Comparison of ENCODE assay signal across 9 cellular contexts in the genomic region with DNA sequence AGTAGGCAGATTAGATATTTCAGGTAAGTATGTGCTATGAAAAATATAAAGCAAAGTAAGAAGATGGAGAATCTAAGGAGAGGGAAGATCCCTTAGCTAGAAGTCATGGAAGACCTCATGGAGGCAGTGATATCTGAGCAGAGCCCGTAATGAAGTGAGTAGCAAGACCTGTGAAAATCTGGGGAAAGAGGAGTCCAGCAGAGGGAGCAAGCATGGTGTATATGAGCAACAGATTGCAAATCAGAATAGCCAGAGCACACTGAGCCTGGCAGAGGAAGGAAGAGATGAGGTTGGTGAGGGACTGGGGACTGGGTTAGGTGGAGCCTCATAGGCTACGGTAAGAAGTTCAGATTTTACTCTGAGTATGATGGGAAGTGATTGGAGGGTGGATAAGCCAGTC. TPM values are rescaled to one million over a fixed set of nuclear protein-coding genes. Genes with fewer than 3 reads are reported as not detected.
DNase-seq lines count a peak whose midpoint lies in the region; ATAC-seq and TF ChIP-seq lines count a peak whose summit lies in the region.
"Had no signal": no experiment of that assay in that cellular context is flagged by ENCODE, and none has a peak within 500 bp of the region (broad histone marks: within the 10 kb centered on the region; RNA-seq: fewer than 3 reads in every experiment).

No MANE protein-coding gene starts in this region.

- no peak overlapping the region for H3K27ac Mint-ChIP-seq in Caco-2 (ENCODE audit: unreplicated experiment)
- H3K27ac Mint-ChIP-seq: stimulated activated naive B cell treated with anti-CD40 and anti-IgM and Interleukin-4, amounts not matched to agents 10 μg/mL and 1 μg/mL and 100 μg/mL, for 72 hours had no signal

- no peaks in the 10 kb centered on the region for H3K9me3 Mint-ChIP-seq in Caco-2 (ENCODE audit: unreplicated experiment)
- H3K9me3 Mint-ChIP-seq: stimulated activated naive B cell treated with anti-CD40 and anti-IgM and Interleukin-4, amounts not matched to agents 10 μg/mL and 1 μg/mL and 100 μg/mL, for 72 hours had no signal

- no peaks in the 10 kb centered on the region for H3K36me3 ChIP-seq in Caco-2 (ENCODE audit: control insufficient read depth, insufficient read depth, low read length)
- no peaks in the 10 kb centered on the region for H3K36me3 ChIP-seq in HCT116 (ENCODE audit: control insufficient read depth in 1 of 2, insufficient read depth in 2 of 2, low read length in 2 of 2)
- no peaks in the 10 kb centered on the region for H3K36me3 ChIP-seq in hepatocyte (replicated peaks; ENCODE audit: insufficient read depth, low read depth)

- H3K9ac ChIP-seq in HCT116 (ENCODE audit: low read length) = no peak overlapping the region

- CTCF ChIA-PET in Caco-2 (lab: Charles Lee) (interaction anchor here (1.0 to 1.4 kb wide), 3 partner anchors 112 to 135 kb away, joined by 3 read pairs; no protein-coding TSS in a partner anchor), HCT116 (lab: Charles Lee) (interaction anchor here (1.1 to 3.3 kb wide), 5 partner anchors 10 to 167 kb away, joined by 3 to 44 read pairs (median 11); no protein-coding TSS in a partner anchor)

- no peaks in the 10 kb centered on the region for H3K9me3 ChIP-seq in Caco-2
- H3K9me3 ChIP-seq in HCT116 (ENCODE audit: control insufficient read depth in 1 of 2, insufficient read depth in 1 of 2, low read depth in 1 of 2, low read length in 2 of 2) = no peaks in the 10 kb centered on the region
- H3K9me3 ChIP-seq in hepatocyte (ENCODE audit: low read depth) = no peaks in the 10 kb centered on the region

- RAD21 ChIA-PET in HCT116 (lab: Charles Lee; ENCODE audit: low non-redundant PET in 1 of 2, low total read pairs in 2 of 2, uncharacterized antibody in 2 of 2, unreplicated experiment in 2 of 2) = interaction anchor here (1.2 to 1.6 kb wide), 2 partner anchors 11 to 112 kb away, joined by 3 read pairs; no protein-coding TSS in a partner anchor

- peak; percentile 42 for TF ChIP-seq RAD21 in HCT116 (IDR thresholded peaks at IDR 0.05; ENCODE audit: low read depth)

- no peak overlapping the region for H2AFZ ChIP-seq in HCT116 (ENCODE audit: low read depth, low read length, poor library complexity, severe bottlenecking)
- no peak overlapping the region for H2AFZ ChIP-seq in hepatocyte

- H3K4me3 ChIP-seq in Caco-2 (ENCODE audit: low read depth, low read length) (no peak overlapping the region), HCT116 (replicated peaks in 1 of 2; ENCODE audit: low read depth in 1 of 2, low read length in 2 of 2) (no peak overlapping the region), hepatocyte (no peak overlapping the region)

- peak in 1 of 2 experiments; percentile 45 for DNase-seq in Caco-2
- no peak for DNase-seq in HCT116 (ENCODE audit: low read depth, low spot score)
- peak; percentile 38 for DNase-seq in SK-N-DZ (ENCODE audit: low spot score)
- peak; percentile 40 for DNase-seq in hepatocyte (ENCODE audit: low spot score)
- no peak for DNase-seq in NCI-H2227 treated with DMSO at 0.1 percent for 48 hours (lab: John Stamatoyannopoulos, UW)
- DNase-seq in NCI-H2107 (lab: John Stamatoyannopoulos, UW) = no peak
- no peak for DNase-seq in NCI-H2029 (lab: John Stamatoyannopoulos, UW)
- DNase-seq: stimulated activated naive B cell treated with anti-CD40 and anti-IgM and Interleukin-4, amounts not matched to agents 10 μg/mL and 1 μg/mL and 100 μg/mL, for 72 hours had no signal

- H3K27ac ChIP-seq in HCT116 (ENCODE audit: low read depth, low read length) (no peak overlapping the region), hepatocyte (no peak overlapping the region)

- no peak for TF ChIP-seq POLR2A in HCT116 (IDR thresholded peaks at IDR 0.05; ENCODE audit: borderline replicate concordance, extremely low read depth, insufficient read depth, insufficient read length)

- intact Hi-C loops in Caco-2 (cut with micrococcal nuclease; ENCODE audit: unreplicated experiment) = loop anchor here (1.0 to 5.0 kb wide), 2 partner anchors 111 to 170 kb away; no protein-coding TSS in a partner anchor
- intact Hi-C loops in HCT116 (cut with micrococcal nuclease) = loop anchor here (1.0 to 5.0 kb wide), 2 partner anchors 120 to 170 kb away; no protein-coding TSS in a partner anchor

- no peaks in the 10 kb centered on the region for H3K9me2 ChIP-seq in HCT116 (ENCODE audit: insufficient read depth)
- H3K9me2 ChIP-seq in hepatocyte (replicated peaks; ENCODE audit: insufficient read depth) = no peaks in the 10 kb centered on the region

- H3K27me3 ChIP-seq in Caco-2 (replicated peaks; ENCODE audit: control insufficient read depth, insufficient read depth, low read length) (no peaks in the 10 kb centered on the region), HCT116 (ENCODE audit: insufficient read depth, low read length) (0 out of 2 replicates have a peak, but pooled peaks cover under 1% of the 10 kb centered on the region), hepatocyte (no peaks in the 10 kb centered on the region)

- no peaks in the 10 kb centered on the region for H3K79me2 ChIP-seq in HCT116 (ENCODE audit: insufficient read depth, low read length)
- no peaks in the 10 kb centered on the region for H3K79me2 ChIP-seq in hepatocyte

- BruUV-seq in Caco-2 (replicated peaks; lab: Mats Ljungman, UMichigan) = no TSS peak
- BruUV-seq in HCT116 (replicated peaks; lab: Mats Ljungman, UMichigan) = no TSS peak

- no peak overlapping the region for H3K4me3 Mint-ChIP-seq in Caco-2 (ENCODE audit: unreplicated experiment)
- H3K4me3 Mint-ChIP-seq: stimulated activated naive B cell treated with anti-CD40 and anti-IgM and Interleukin-4, amounts not matched to agents 10 μg/mL and 1 μg/mL and 100 μg/mL, for 72 hours had no signal

- H3K4me1 ChIP-seq in Caco-2 (peaks cover 5% of the 10 kb centered on the region; the same call in 1 of the 2 replicates), HCT116 (ENCODE audit: control insufficient read depth in 1 of 2, insufficient read depth in 2 of 2, low read length in 2 of 2) (no peaks in the 10 kb centered on the region; a peak in 1 of 4 replicates), hepatocyte (ENCODE audit: insufficient read depth) (no peaks in the 10 kb centered on the region)

- H3K4me2 ChIP-seq in HCT116 (ENCODE audit: low read length) (no peak overlapping the region), hepatocyte (no peak overlapping the region)

- H3K27me3 Mint-ChIP-seq in Caco-2 (ENCODE audit: insufficient read depth, unreplicated experiment) = no peaks in the 10 kb centered on the region

- POLR2A ChIA-PET in Caco-2 (lab: Charles Lee) (no interaction called here), HCT116 (lab: Charles Lee) (interaction anchor here (0.8 kb wide), 1 partner anchor 1229 kb away, joined by 4 read pairs; no protein-coding TSS in a partner anchor)

- peak; percentile 81 for ATAC-seq in HCT116
- ATAC-seq in HG03045 (IDR thresholded peaks at IDR 0.05; ENCODE audit: unreplicated experiment) = no peak
- ATAC-seq: stimulated activated naive B cell treated with anti-CD40 and anti-IgM and Interleukin-4, amounts not matched to agents 10 μg/mL and 1 μg/mL and 100 μg/mL, for 72 hours had no signal

- TF ChIP-seq CTCF in Caco-2 (IDR thresholded peaks at IDR 0.05; ENCODE audit: insufficient read depth in 1 of 2, low read depth in 1 of 2, low read length in 1 of 2, severe bottlenecking in 1 of 2, unreplicated experiment in 1 of 2) (peak; percentile 60 to 62), HCT116 (IDR thresholded peaks at IDR 0.05 in 2 of 3, conservative IDR thresholded peaks at IDR 0.05 in 1 of 3; ENCODE audit: borderline replicate concordance in 1 of 3, insufficient read depth in 1 of 3, low read depth in 2 of 3, low read length in 2 of 3) (peak; percentile 25 to 53 (median 52); a peak in 5 of 6 replicates), hepatocyte (IDR thresholded peaks at IDR 0.05; ENCODE audit: poor library complexity) (peak; percentile 36)

- WGBS in hepatocyte (ENCODE audit: low lambda C conversion rate, missing lambda C conversion rate) = 34% methylated on average over 2 of the region's 2 CpGs

- no peaks in the 10 kb centered on the region for H4K20me1 ChIP-seq in HCT116 (ENCODE audit: insufficient read depth)
- H4K20me1 ChIP-seq in hepatocyte (ENCODE audit: insufficient read depth, poor library complexity, severe bottlenecking) = no peaks in the 10 kb centered on the region

- no peaks in the 10 kb centered on the region for H3K4me1 Mint-ChIP-seq in Caco-2 (ENCODE audit: low read depth, unreplicated experiment)
- H3K4me1 Mint-ChIP-seq: stimulated activated naive B cell treated with anti-CD40 and anti-IgM and Interleukin-4, amounts not matched to agents 10 μg/mL and 1 μg/mL and 100 μg/mL, for 72 hours had no signal

- no peaks in the 10 kb centered on the region for H3K36me3 Mint-ChIP-seq in Caco-2 (ENCODE audit: insufficient read depth, unreplicated experiment)
- H3K36me3 Mint-ChIP-seq: stimulated activated naive B cell treated with anti-CD40 and anti-IgM and Interleukin-4, amounts not matched to agents 10 μg/mL and 1 μg/mL and 100 μg/mL, for 72 hours had no signal

TF ChIP-seq in HCT116, 20 proteins besides CTCF, POLR2A, EP300 and RAD21 (continues in another document):
- TF ChIP-seq EGR1 (IDR thresholded peaks at IDR 0.05; ENCODE audit: low read depth) (no peak), ZFX (IDR thresholded peaks at IDR 0.05) (no peak), YY1 (IDR thresholded peaks at IDR 0.05; ENCODE audit: extremely low read depth, insufficient replicate concordance, low read depth, low read length) (no peak)
- TF ChIP-seq, protein P1, sequence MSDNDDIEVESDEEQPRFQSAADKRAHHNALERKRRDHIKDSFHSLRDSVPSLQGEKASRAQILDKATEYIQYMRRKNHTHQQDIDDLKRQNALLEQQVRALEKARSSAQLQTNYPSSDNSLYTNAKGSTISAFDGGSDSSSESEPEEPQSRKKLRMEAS (IDR thresholded peaks at IDR 0.05) = no peak

RNA-seq across cellular contexts. Expression of a gene that starts 9.4 kb away (rescaled TPM):
- total RNA-seq in Caco-2 (2022) (not detected in 2 replicates), HCT116 (2021; ENCODE audit: unreplicated experiment) (not detected), hepatocyte (not detected in 2 replicates)
- polyA plus RNA-seq in HCT116 (2012) = 0.17 TPM in 1 of 2 replicates, not detected in the other
- polyA plus RNA-seq in SK-N-DZ (2014; cell fraction: cytosol; rRNA removed) = not detected in 2 replicates
- polyA plus RNA-seq in SK-N-DZ (2014; cell fraction: nucleus; rRNA removed) = not detected in 2 replicates
- polyA plus RNA-seq in hepatocyte = not detected in 2 replicates

RNA-seq across cellular contexts. Expression of a gene that starts 15.4 kb away (rescaled TPM):
- total RNA-seq in Caco-2 (2022) (28.6 and 34.7 TPM in 2 replicates), HCT116 (2021; ENCODE audit: unreplicated experiment) (36.8 TPM), hepatocyte (24.1 and 26.5 TPM in 2 replicates)
- 13.2 and 13.5 TPM in 2 replicates for polyA plus RNA-seq in HCT116 (2012)
- 2.1 and 2.3 TPM in 2 replicates for polyA plus RNA-seq in SK-N-DZ (2014; cell fraction: cytosol; rRNA removed)
- polyA plus RNA-seq in SK-N-DZ (2014; cell fraction: nucleus; rRNA removed) = 0.45 and 1.3 TPM in 2 replicates
- polyA plus RNA-seq in hepatocyte = 7.0 and 8.1 TPM in 2 replicates

Comparison
In these comparisons a context has a peak if more than half of its experiments do, and no peak if none do; other contexts are left out.
1. DNase-seq: peak in SK-N-DZ (single experiment) and hepatocyte (single experiment); none in HCT116 (single experiment), NCI-H2227 treated with DMSO at 0.1 percent for 48 hours (single experiment), NCI-H2107 (single experiment) and NCI-H2029 (single experiment).
2. Peak in every context shown above with its lines, with median percentiles within 50 percentile points of each other: CTCF ChIP-seq.